In genomic region chr13:33865945-33866344, GRCh38 we compare ENCODE assay signal across 15 cellular contexts. TPM values are rescaled to one million over a fixed set of nuclear protein-coding genes. Genes with fewer than 3 reads are reported as not detected.
A peak's percentile ranks its signal among the peaks of the same experiment; 100 is the strongest.
DNase-seq lines count a peak whose midpoint lies in the region; ATAC-seq and TF ChIP-seq lines count a peak whose summit lies in the region.
"Had no signal": no experiment of that assay in that cellular context is flagged by ENCODE, and none has a peak within 500 bp of the region (broad histone marks: within the 10 kb centered on the region; RNA-seq: fewer than 3 reads in every experiment).

No MANE protein-coding gene starts in this region.

- no peak for TF ChIP-seq CTCF in GM12864 (IDR thresholded peaks at IDR 0.05; ENCODE audit: low read depth, low read length, missing control alignments)
- TF ChIP-seq CTCF in A673 (conservative IDR thresholded peaks at IDR 0.05; ENCODE audit: low read depth, low read length) = no peak

- CTCF ChIA-PET in A673 (lab: Charles Lee) = no interaction called here

- no peaks in the 10 kb centered on the region for H3K9me3 Mint-ChIP-seq in activated naive CD8-positive, alpha-beta T cell treated with anti-CD3 and anti-CD28 coated beads, Interleukin-2, amount 50 U/mL, for 24 hours

- H3K4me3 ChIP-seq in GM12864 (ENCODE audit: low read depth, low read length) (no peak overlapping the region), A673 (ENCODE audit: low read depth, low read length, poor library complexity, severe bottlenecking) (no peak overlapping the region)
- H3K4me3 ChIP-seq: gastrocnemius medialis, GM23248, tibial artery had no signal

- H3K27ac ChIP-seq in A673 (ENCODE audit: low read depth, low read length, poor library complexity, severe bottlenecking) = no peak overlapping the region
- H3K27ac ChIP-seq: gastrocnemius medialis, GM23248, tibial artery had no signal

- DNase-seq in GM12864 (ENCODE audit: low read depth) = peak; percentile 18
- no peak for DNase-seq in A673 (ENCODE audit: low spot score)
- DNase-seq in activated naive CD8-positive, alpha-beta T cell treated with anti-CD3 and anti-CD28 coated beads, Interleukin-2, amount 50 U/mL, for 24 hours = no peak
- no peak for DNase-seq in SHP77 treated with DMSO at 0.1 percent for 48 hours (lab: John Stamatoyannopoulos, UW)
- DNase-seq: activated T-cell treated with anti-CD3 and anti-CD28 coated beads, Interleukin-2, amount 50 U/mL, for 1 hour; DND-41; effector CD8-positive, alpha-beta T cell; gastrocnemius medialis; GM23248; kidney glomerular epithelial cell; tibial artery had no signal

- H3K36me3 ChIP-seq in A673 (ENCODE audit: insufficient read depth, low read length, poor library complexity, severe bottlenecking) = no peaks in the 10 kb centered on the region
- H3K36me3 ChIP-seq: gastrocnemius medialis, tibial artery had no signal

- POLR2A ChIA-PET in A673 (lab: Charles Lee; ENCODE audit: low non-redundant PET) = no interaction called here

- H3K36me3 Mint-ChIP-seq in activated naive CD8-positive, alpha-beta T cell treated with anti-CD3 and anti-CD28 coated beads, Interleukin-2, amount 50 U/mL, for 24 hours (ENCODE audit: low read depth) = peaks cover 7% of the 10 kb centered on the region

- H3K27ac Mint-ChIP-seq in activated naive CD8-positive, alpha-beta T cell treated with anti-CD3 and anti-CD28 coated beads, Interleukin-2, amount 50 U/mL, for 24 hours = no peak overlapping the region

- intact Hi-C loops in A673 (cut with micrococcal nuclease; ENCODE audit: unreplicated experiment) = no loop called here

- no peaks in the 10 kb centered on the region for H3K27me3 Mint-ChIP-seq in activated naive CD8-positive, alpha-beta T cell treated with anti-CD3 and anti-CD28 coated beads, Interleukin-2, amount 50 U/mL, for 24 hours

- H3K4me1 ChIP-seq in A673 (ENCODE audit: insufficient read depth, low read length, poor library complexity, severe bottlenecking) = peaks cover 3% of the 10 kb centered on the region
- H3K4me1 ChIP-seq: gastrocnemius medialis, tibial artery had no signal

- H3K4me1 Mint-ChIP-seq in activated naive CD8-positive, alpha-beta T cell treated with anti-CD3 and anti-CD28 coated beads, Interleukin-2, amount 50 U/mL, for 24 hours = no peaks in the 10 kb centered on the region

- no peaks in the 10 kb centered on the region for H3K27me3 ChIP-seq in A673 (replicated peaks; ENCODE audit: insufficient read depth, low read depth, low read length, poor library complexity)
- H3K27me3 ChIP-seq: gastrocnemius medialis, tibial artery had no signal

- H3K4me3 Mint-ChIP-seq in activated naive CD8-positive, alpha-beta T cell treated with anti-CD3 and anti-CD28 coated beads, Interleukin-2, amount 50 U/mL, for 24 hours = no peak overlapping the region

- no peaks in the 10 kb centered on the region for H3K9me3 ChIP-seq in A673 (ENCODE audit: low read depth, low read length, poor library complexity, severe bottlenecking)
- H3K9me3 ChIP-seq: gastrocnemius medialis, tibial artery had no signal

- BruUV-seq in A673 (replicated peaks; lab: Mats Ljungman, UMichigan) = no TSS peak

- peak; percentile 75 for ATAC-seq in GM19328 (IDR thresholded peaks at IDR 0.05; ENCODE audit: unreplicated experiment)
- ATAC-seq in HG02610 (IDR thresholded peaks at IDR 0.05; ENCODE audit: unreplicated experiment) = peak; percentile 90
- peak; percentile 85 for ATAC-seq in HG03378 (IDR thresholded peaks at IDR 0.05; ENCODE audit: unreplicated experiment)
- ATAC-seq in esophagus mucosa = no peak
- no peak for ATAC-seq in activated naive CD8-positive, alpha-beta T cell treated with anti-CD3 and anti-CD28 coated beads, Interleukin-2, amount 50 U/mL, for 24 hours
- ATAC-seq: gastrocnemius medialis had no signal

RNA-seq across cellular contexts. Expression of gene RFC3, which starts 48.0 kb away (rescaled TPM):
- total RNA-seq in A673 (2021) (64.1 and 64.4 TPM in 2 replicates), esophagus mucosa (7.5 TPM)

Comparison
In these comparisons a context has a peak if more than half of its experiments do, and no peak if none do; other contexts are left out.
1. ATAC-seq: peak in GM19328 (single experiment), HG02610 (single experiment) and HG03378 (single experiment); none in esophagus mucosa (single experiment) and activated naive CD8-positive, alpha-beta T cell treated with anti-CD3 and anti-CD28 coated beads, Interleukin-2, amount 50 U/mL, for 24 hours (single experiment).